In the genomic region with DNA sequence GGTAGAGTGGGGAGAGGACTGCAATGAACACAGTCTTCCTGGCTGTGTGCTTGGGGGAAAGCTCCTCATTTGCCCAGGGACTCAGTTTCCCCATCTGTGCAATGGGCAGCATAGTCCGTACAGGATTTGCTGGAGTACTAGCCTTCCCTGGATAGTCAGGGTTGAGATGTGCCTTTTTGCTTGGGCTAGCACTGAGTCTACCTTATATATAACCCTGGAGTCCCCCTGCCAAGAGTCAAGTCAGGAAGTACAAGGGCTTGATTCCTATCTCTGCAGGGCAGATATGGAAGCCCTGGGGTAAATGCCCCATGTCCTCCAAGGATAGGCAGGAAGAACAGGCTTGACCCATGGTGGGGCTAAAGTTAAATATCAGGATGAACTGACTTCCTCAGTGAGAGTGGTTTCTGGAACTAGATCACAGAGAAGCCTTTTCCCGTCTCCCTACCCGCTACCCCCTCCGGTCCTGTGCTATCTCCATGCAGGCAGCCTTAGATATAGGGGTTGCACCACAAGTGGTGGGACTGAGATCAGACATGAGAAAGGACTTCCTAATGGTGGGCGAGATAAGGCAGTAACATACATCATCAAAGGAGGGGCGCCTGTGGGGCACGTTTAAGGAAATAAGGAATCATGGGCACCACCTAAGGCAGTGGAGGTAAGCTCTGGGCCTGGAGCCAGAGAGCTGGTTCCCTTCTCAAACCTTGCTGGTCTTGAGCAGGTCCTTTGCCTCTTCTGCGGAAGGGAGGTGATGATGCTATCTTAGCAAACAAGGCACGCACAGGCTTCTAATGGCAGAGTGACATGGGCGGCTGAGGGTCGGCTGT, we compare ENCODE assay signal across 1 cellular context.
A peak's percentile ranks its signal among the peaks of the same experiment; 100 is the strongest.
TF ChIP-seq lines count a peak whose summit lies in the region.

No MANE protein-coding gene starts in this region.

TF ChIP-seq in HepG2, 621 proteins besides CTCF, POLR2A, EP300 and RAD21 (continued from another document):
- peak; percentile 77 for TF ChIP-seq ZNF629 (CRISPR knock-in tag; conservative IDR thresholded peaks at IDR 0.05)
TF ChIP-seq in HepG2: peak in this region for 1.
